19 cellular contexts compared by ENCODE assay signal in the genomic region with DNA sequence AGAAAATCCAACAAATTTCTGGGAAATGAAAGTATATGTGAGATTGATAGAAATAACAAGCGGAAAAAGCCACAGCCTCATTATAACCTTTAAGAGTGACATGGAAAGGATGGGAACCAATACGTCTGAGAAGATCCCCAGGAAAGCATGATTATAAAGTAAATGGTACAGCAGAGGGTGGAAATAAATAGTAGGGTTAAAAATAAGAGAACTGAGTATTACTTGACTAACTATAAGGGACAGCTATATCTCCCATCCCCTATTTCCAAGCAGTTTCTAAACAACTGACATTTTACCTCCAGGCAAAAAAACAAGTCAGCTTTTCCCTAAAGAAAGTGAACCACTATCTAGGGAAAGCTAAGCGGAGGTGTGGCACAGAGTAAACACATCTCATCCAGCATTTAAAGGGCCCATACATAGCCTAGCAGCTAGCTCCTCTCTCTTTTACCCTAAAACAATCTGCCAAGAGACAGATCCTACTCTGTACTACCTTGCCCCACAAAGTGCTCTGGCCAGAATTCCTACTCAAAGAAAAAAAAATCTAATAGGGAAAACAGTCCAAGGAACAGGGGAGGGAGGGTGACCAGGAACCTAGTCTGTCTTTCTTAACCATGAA. TPM values are rescaled to one million over a fixed set of nuclear protein-coding genes. Genes with fewer than 3 reads are reported as not detected.
DNase-seq lines count a peak whose midpoint lies in the region; ATAC-seq and TF ChIP-seq lines count a peak whose summit lies in the region.
"Had no signal": no experiment of that assay in that cellular context is flagged by ENCODE, and none has a peak within 500 bp of the region (broad histone marks: within the 10 kb centered on the region; RNA-seq: fewer than 3 reads in every experiment).

No MANE protein-coding gene starts in this region.

- H3F3A ChIP-seq in smooth muscle cell (ENCODE audit: low read depth), result no peaks in the 10 kb centered on the region

- H3K9ac ChIP-seq in smooth muscle cell (ENCODE audit: low read depth), result no peak overlapping the region

- H3K27ac ChIP-seq in left lung (no peak overlapping the region), smooth muscle cell (ENCODE audit: low read depth) (peak overlapping the region; percentile 1), prostate gland (no peak overlapping the region)

- peak overlapping the region; percentile 26 for H3K27ac Mint-ChIP-seq in activated naive CD4-positive, alpha-beta T cell treated with anti-CD3 and anti-CD28 coated beads, Interleukin-2, amount 50 U/mL, for 24 hours
- H3K27ac Mint-ChIP-seq in activated naive CD4-positive, alpha-beta T cell treated with anti-CD3 and anti-CD28 coated beads, Interleukin-2, amount 10 ng/mL, durations not matched to agents 7 days and 5 days, result no peak overlapping the region
- H3K27ac Mint-ChIP-seq: activated naive CD8-positive, alpha-beta T cell; natural killer cell had no signal

- H3K27me3 ChIP-seq in left lung (no peaks in the 10 kb centered on the region), smooth muscle cell (ENCODE audit: low read depth) (no peaks in the 10 kb centered on the region), prostate gland (replicated peaks; ENCODE audit: insufficient read depth) (no peaks in the 10 kb centered on the region)

- no peaks in the 10 kb centered on the region for H3K9me3 Mint-ChIP-seq in activated naive CD4-positive, alpha-beta T cell treated with anti-CD3 and anti-CD28 coated beads, Interleukin-2, amount 50 U/mL, for 24 hours
- no peaks in the 10 kb centered on the region for H3K9me3 Mint-ChIP-seq in activated naive CD4-positive, alpha-beta T cell treated with anti-CD3 and anti-CD28 coated beads, Interleukin-2, amount 10 ng/mL, durations not matched to agents 7 days and 5 days
- H3K9me3 Mint-ChIP-seq: central memory CD8-positive, alpha-beta T cell; natural killer cell had no signal

- no peak for DNase-seq in activated naive CD4-positive, alpha-beta T cell treated with anti-CD3 and anti-CD28 coated beads, Interleukin-2, amount 10 ng/mL, durations not matched to agents 7 days and 5 days
- DNase-seq in left lung (no peak), smooth muscle cell (lab: John Stamatoyannopoulos, UW; ENCODE audit: unreplicated experiment) (no peak), RKO (ENCODE audit: low spot score) (no peak), NCI-H82 treated with DMSO at 0.1 percent for 48 hours (lab: John Stamatoyannopoulos, UW; ENCODE audit: unreplicated experiment) (no peak), prostate gland (ENCODE audit: low spot score) (no peak)
- DNase-seq: activated CD4-positive, CD25-positive, alpha-beta regulatory T cell treated with anti-CD3 and anti-CD28 coated beads, Interleukin-2, amount 50 U/mL, for 72 hours; activated CD8-positive, alpha-beta memory T cell treated with anti-CD3 and anti-CD28 coated beads, Interleukin-2, amount 50 U/mL, for 48 hours; GDM1; head of caudate nucleus; left cardiac atrium; natural killer cell; NCI-H1105 treated with DMSO at 0.1 percent for 48 hours; stimulated activated naive CD8-positive, alpha-beta T cell treated with anti-CD3 and anti-CD28 coated beads, Interleukin-15, Interleukin-2, amounts not matched to agents 100 U/mL and 50 U/mL, for 24 hours; T-helper 2 cell had no signal

- H3K4me1 Mint-ChIP-seq in activated naive CD4-positive, alpha-beta T cell treated with anti-CD3 and anti-CD28 coated beads, Interleukin-2, amount 50 U/mL, for 24 hours, result peaks cover 91% of the 10 kb centered on the region
- H3K4me1 Mint-ChIP-seq in activated naive CD4-positive, alpha-beta T cell treated with anti-CD3 and anti-CD28 coated beads, Interleukin-2, amount 10 ng/mL, durations not matched to agents 7 days and 5 days, result peaks cover 59% of the 10 kb centered on the region

- peak; percentile 67 for ATAC-seq in SK-N-SH treated with all-trans-retinoic acid at 6 μM for 48 hours
- ATAC-seq in left lung, result peak; percentile 45
- ATAC-seq: natural killer cell; stimulated activated naive CD8-positive, alpha-beta T cell treated with anti-CD3 and anti-CD28 coated beads, Interleukin-15, Interleukin-2, amounts not matched to agents 100 U/mL and 50 U/mL, for 24 hours had no signal

- H2AFZ ChIP-seq in smooth muscle cell (ENCODE audit: low read depth), result no peak overlapping the region

- peaks cover 5 to 33% of the 10 kb centered on the region in 2 donors for H3K4me1 ChIP-seq in left lung
- peaks cover 35% of the 10 kb centered on the region for H3K4me1 ChIP-seq in smooth muscle cell (ENCODE audit: low read depth)
- H3K4me1 ChIP-seq in prostate gland (replicated peaks), result no peaks in the 10 kb centered on the region

- H3K36me3 Mint-ChIP-seq in activated naive CD4-positive, alpha-beta T cell treated with anti-CD3 and anti-CD28 coated beads, Interleukin-2, amount 50 U/mL, for 24 hours, result peaks cover 6% of the 10 kb centered on the region
- H3K36me3 Mint-ChIP-seq in activated naive CD4-positive, alpha-beta T cell treated with anti-CD3 and anti-CD28 coated beads, Interleukin-2, amount 10 ng/mL, durations not matched to agents 7 days and 5 days, result peaks cover 26% of the 10 kb centered on the region
- H3K36me3 Mint-ChIP-seq: natural killer cell had no signal

- intact Hi-C loops in left lung (cut with DNase I) (no loop called here), prostate gland (cut with DNase I) (no loop called here)

- TF ChIP-seq CTCF in left lung (IDR thresholded peaks at IDR 0.05), result no peak
- no peak for TF ChIP-seq CTCF in smooth muscle cell (IDR thresholded peaks at IDR 0.05; ENCODE audit: borderline replicate concordance, insufficient read depth, poor library complexity, severe bottlenecking)
- no peak for TF ChIP-seq CTCF in prostate gland (IDR thresholded peaks at IDR 0.05)

- WGBS in smooth muscle cell (ENCODE audit: low lambda C conversion rate), result 46% methylated on average over 3 of the region's 3 CpGs
- WGBS in prostate gland, result 84% methylated on average over 3 of the region's 3 CpGs

- H3K9me3 ChIP-seq in left lung (no peaks in the 10 kb centered on the region), smooth muscle cell (replicated peaks; ENCODE audit: low read depth) (no peaks in the 10 kb centered on the region), prostate gland (no peaks in the 10 kb centered on the region)

- H3K4me3 ChIP-seq in left lung, result no peak overlapping the region
- no peak overlapping the region for H3K4me3 ChIP-seq in smooth muscle cell
- H3K4me3 ChIP-seq in prostate gland, result no peak overlapping the region

- H3K4me2 ChIP-seq in smooth muscle cell, result peak overlapping the region; percentile 48

- H3K79me2 ChIP-seq in smooth muscle cell (ENCODE audit: low read depth), result peaks cover 98% of the 10 kb centered on the region

- TF ChIP-seq POLR2A in prostate gland (IDR thresholded peaks at IDR 0.05), result no peak

- H3K36me3 ChIP-seq in left lung (no peaks in the 10 kb centered on the region), smooth muscle cell (ENCODE audit: low read depth) (no peaks in the 10 kb centered on the region), prostate gland (no peaks in the 10 kb centered on the region)

- peaks cover 98% of the 10 kb centered on the region for H4K20me1 ChIP-seq in smooth muscle cell (ENCODE audit: low read depth)

- CTCF ChIA-PET in activated naive CD4-positive, alpha-beta T cell treated with anti-CD3 and anti-CD28 coated beads, Interleukin-2, amount 10 ng/mL, durations not matched to agents 7 days and 5 days (lab: Charles Lee), result no interaction called here

- H3K27me3 Mint-ChIP-seq in activated naive CD4-positive, alpha-beta T cell treated with anti-CD3 and anti-CD28 coated beads, Interleukin-2, amount 50 U/mL, for 24 hours, result no peaks in the 10 kb centered on the region
- no peaks in the 10 kb centered on the region for H3K27me3 Mint-ChIP-seq in activated naive CD4-positive, alpha-beta T cell treated with anti-CD3 and anti-CD28 coated beads, Interleukin-2, amount 10 ng/mL, durations not matched to agents 7 days and 5 days
- H3K27me3 Mint-ChIP-seq: activated naive CD8-positive, alpha-beta T cell; central memory CD8-positive, alpha-beta T cell had no signal

- H3K4me3 Mint-ChIP-seq in activated naive CD4-positive, alpha-beta T cell treated with anti-CD3 and anti-CD28 coated beads, Interleukin-2, amount 50 U/mL, for 24 hours, result peak overlapping the region; percentile 38
- H3K4me3 Mint-ChIP-seq in activated naive CD4-positive, alpha-beta T cell treated with anti-CD3 and anti-CD28 coated beads, Interleukin-2, amount 10 ng/mL, durations not matched to agents 7 days and 5 days, result no peak overlapping the region
- H3K4me3 Mint-ChIP-seq: central memory CD8-positive, alpha-beta T cell; natural killer cell had no signal

TF ChIP-seq in SK-N-SH treated with all-trans-retinoic acid at 6 μM for 48 hours, 23 proteins besides CTCF, POLR2A, EP300 and RAD21 (continues in another document):
- TF ChIP-seq, protein P1, sequence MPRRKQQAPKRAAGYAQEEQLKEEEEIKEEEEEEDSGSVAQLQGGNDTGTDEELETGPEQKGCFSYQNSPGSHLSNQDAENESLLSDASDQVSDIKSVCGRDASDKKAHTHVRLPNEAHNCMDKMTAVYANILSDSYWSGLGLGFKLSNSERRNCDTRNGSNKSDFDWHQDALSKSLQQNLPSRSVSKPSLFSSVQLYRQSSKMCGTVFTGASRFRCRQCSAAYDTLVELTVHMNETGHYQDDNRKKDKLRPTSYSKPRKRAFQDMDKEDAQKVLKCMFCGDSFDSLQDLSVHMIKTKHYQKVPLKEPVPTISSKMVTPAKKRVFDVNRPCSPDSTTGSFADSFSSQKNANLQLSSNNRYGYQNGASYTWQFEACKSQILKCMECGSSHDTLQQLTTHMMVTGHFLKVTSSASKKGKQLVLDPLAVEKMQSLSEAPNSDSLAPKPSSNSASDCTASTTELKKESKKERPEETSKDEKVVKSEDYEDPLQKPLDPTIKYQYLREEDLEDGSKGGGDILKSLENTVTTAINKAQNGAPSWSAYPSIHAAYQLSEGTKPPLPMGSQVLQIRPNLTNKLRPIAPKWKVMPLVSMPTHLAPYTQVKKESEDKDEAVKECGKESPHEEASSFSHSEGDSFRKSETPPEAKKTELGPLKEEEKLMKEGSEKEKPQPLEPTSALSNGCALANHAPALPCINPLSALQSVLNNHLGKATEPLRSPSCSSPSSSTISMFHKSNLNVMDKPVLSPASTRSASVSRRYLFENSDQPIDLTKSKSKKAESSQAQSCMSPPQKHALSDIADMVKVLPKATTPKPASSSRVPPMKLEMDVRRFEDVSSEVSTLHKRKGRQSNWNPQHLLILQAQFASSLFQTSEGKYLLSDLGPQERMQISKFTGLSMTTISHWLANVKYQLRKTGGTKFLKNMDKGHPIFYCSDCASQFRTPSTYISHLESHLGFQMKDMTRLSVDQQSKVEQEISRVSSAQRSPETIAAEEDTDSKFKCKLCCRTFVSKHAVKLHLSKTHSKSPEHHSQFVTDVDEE (CRISPR knock-in tag; IDR thresholded peaks at IDR 0.05), result no peak
- no peak for TF ChIP-seq BACH2 (CRISPR knock-in tag; IDR thresholded peaks at IDR 0.05; ENCODE audit: borderline replicate concordance)
- TF ChIP-seq ARNTL (CRISPR knock-in tag; IDR thresholded peaks at IDR 0.05; ENCODE audit: borderline replicate concordance, low read depth), result no peak
- TF ChIP-seq ZFP30 (CRISPR knock-in tag; IDR thresholded peaks at IDR 0.05), result no peak
- no peak for TF ChIP-seq OSR1 (CRISPR knock-in tag; IDR thresholded peaks at IDR 0.05)
- no peak for TF ChIP-seq RARB (CRISPR knock-in tag; IDR thresholded peaks at IDR 0.05)
- no peak for TF ChIP-seq ESRRG (CRISPR knock-in tag; IDR thresholded peaks at IDR 0.05)

RNA-seq across cellular contexts. Expression of a gene that starts 11.2 kb away (rescaled TPM):
- total RNA-seq in left lung (100 to 1,000 TPM in 1 of 2 donors, 10 to 100 TPM in 1; 83.3 to 100 TPM), smooth muscle cell (108 and 129 TPM in 2 replicates), prostate gland (10 to 100 TPM; 50.6 to 54.2 TPM)
- 32.0 and 43.2 TPM in 2 replicates for polyA plus RNA-seq in smooth muscle cell
